ENCODE assay signal across 9 cellular contexts in the genomic region with DNA sequence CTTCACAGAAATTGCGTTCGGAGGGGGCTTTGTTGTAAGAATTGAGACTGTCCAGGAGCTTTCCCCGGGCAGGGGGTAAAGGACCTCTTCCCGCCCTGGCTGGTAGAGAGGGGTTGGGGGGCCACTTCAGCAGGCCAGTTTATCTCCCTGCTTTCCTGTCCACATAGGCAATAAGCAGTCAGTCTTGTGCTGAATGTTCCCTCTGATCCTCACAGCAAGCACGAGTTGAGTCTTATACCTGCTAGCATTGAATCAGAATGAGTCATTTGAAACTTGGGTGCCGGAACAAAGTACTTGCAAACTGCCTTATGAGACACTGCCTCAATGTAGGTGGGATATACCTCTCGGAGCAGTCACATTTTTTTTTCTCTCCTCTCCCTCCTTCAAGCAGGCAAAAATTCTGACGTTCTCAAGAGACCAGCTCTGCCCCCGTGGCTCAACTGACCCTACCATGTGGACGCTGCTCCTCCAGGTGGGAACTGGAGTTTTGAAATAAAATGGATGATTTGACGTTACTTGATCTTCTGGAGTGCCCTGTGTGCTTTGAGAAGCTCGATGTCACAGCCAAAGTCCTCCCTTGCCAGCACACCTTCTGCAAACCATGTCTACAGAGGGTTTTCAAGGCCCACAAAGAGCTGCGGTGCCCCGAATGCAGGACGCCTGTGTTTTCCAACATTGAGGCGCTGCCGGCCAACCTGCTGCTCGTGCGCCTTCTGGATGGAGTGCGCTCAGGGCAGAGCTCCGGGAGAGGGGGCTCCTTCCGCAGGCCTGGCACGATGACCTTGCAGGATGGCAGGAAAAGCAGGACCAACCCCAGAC. TPM values are rescaled to one million over a fixed set of nuclear protein-coding genes. Genes with fewer than 3 reads are reported as not detected.
A peak's percentile ranks its signal among the peaks of the same experiment; 100 is the strongest.
DNase-seq lines count a peak whose midpoint lies in the region; ATAC-seq and TF ChIP-seq lines count a peak whose summit lies in the region.
"Had no signal": no experiment of that assay in that cellular context is flagged by ENCODE, and none has a peak within 500 bp of the region (broad histone marks: within the 10 kb centered on the region; RNA-seq: fewer than 3 reads in every experiment).

No MANE protein-coding gene starts in this region.

- CTCF ChIA-PET in activated CD8-positive, alpha-beta memory T cell treated with anti-CD3 and anti-CD28 coated beads, Interleukin-2, amount 10 ng/mL, durations not matched to agents 7 days and 5 days (lab: Charles Lee): no interaction called here
- CTCF ChIA-PET in Panc1 (lab: Charles Lee): interaction anchor here (0.9 kb wide), 1 partner anchor 111 kb away, joined by 3 read pairs; no protein-coding TSS in a partner anchor

- peaks cover 32% of the 10 kb centered on the region for H3K4me1 Mint-ChIP-seq in activated CD8-positive, alpha-beta memory T cell treated with anti-CD3 and anti-CD28 coated beads, Interleukin-2, amount 10 ng/mL, durations not matched to agents 7 days and 5 days

- no peaks in the 10 kb centered on the region for H3K9me3 Mint-ChIP-seq in activated CD8-positive, alpha-beta memory T cell treated with anti-CD3 and anti-CD28 coated beads, Interleukin-2, amount 10 ng/mL, durations not matched to agents 7 days and 5 days (ENCODE audit: low read depth)

- intact Hi-C loops in Panc1 (cut with micrococcal nuclease; ENCODE audit: unreplicated experiment): loop anchor here (5.0 kb wide), 1 partner anchor 100 kb away; a partner anchor contains a TSS
- intact Hi-C loops in left ventricle myocardium superior (cut with micrococcal nuclease): no loop called here
- intact Hi-C loops in stomach (cut with DNase I; ENCODE audit: low total_unique reads): no loop called here

- peak; percentile 77 for ATAC-seq in activated CD8-positive, alpha-beta memory T cell treated with anti-CD3 and anti-CD28 coated beads, Interleukin-2, amount 10 ng/mL, durations not matched to agents 7 days and 5 days
- peak; percentile 47 for ATAC-seq in Panc1
- peak; percentile 46 for ATAC-seq in left ventricle myocardium superior
- no peak for ATAC-seq in GM21529 (IDR thresholded peaks at IDR 0.05; ENCODE audit: unreplicated experiment)

- POLR2A ChIA-PET in Panc1 (lab: Charles Lee): interaction anchor here (0.6 to 0.8 kb wide), 3 partner anchors 8 to 40 kb away, joined by 3 to 4 read pairs (median 3); no protein-coding TSS in a partner anchor

- peaks cover 73% of the 10 kb centered on the region for H3K27me3 Mint-ChIP-seq in activated CD8-positive, alpha-beta memory T cell treated with anti-CD3 and anti-CD28 coated beads, Interleukin-2, amount 10 ng/mL, durations not matched to agents 7 days and 5 days

- peak; percentile 53 for DNase-seq in activated CD8-positive, alpha-beta memory T cell treated with anti-CD3 and anti-CD28 coated beads, Interleukin-2, amount 10 ng/mL, durations not matched to agents 7 days and 5 days
- DNase-seq in activated CD8-positive, alpha-beta memory T cell treated with anti-CD3 and anti-CD28 coated beads, Interleukin-2, amount 50 U/mL, for 4 hours: no peak
- no peak for DNase-seq in Panc1 (ENCODE audit: low read depth, low spot score)
- DNase-seq in left ventricle myocardium superior: no peak
- peak; percentile 38 for DNase-seq in stomach
- DNase-seq in DMS 273 (lab: John Stamatoyannopoulos, UW; ENCODE audit: unreplicated experiment): no peak
- DNase-seq in activated CD4-positive, alpha-beta T cell treated with anti-CD3 and anti-CD28 coated beads for 4 hours: no peak

- H3K9me3 ChIP-seq in Panc1 (ENCODE audit: control insufficient read depth, insufficient read depth, low read depth, low read length) (no peaks in the 10 kb centered on the region), stomach (no peaks in the 10 kb centered on the region)

- H3K27ac ChIP-seq in Panc1 (ENCODE audit: low read length) (peak overlapping the region; percentile 100), stomach (peak overlapping the region; percentile 83 to 89 (median 85))
- H3K27ac ChIP-seq: KMS-11 had no signal

- H3K4me3 Mint-ChIP-seq in activated CD8-positive, alpha-beta memory T cell treated with anti-CD3 and anti-CD28 coated beads, Interleukin-2, amount 10 ng/mL, durations not matched to agents 7 days and 5 days: no peak overlapping the region

- H3K27me3 ChIP-seq in Panc1 (ENCODE audit: control insufficient read depth, insufficient read depth, low read length) (no peaks in the 10 kb centered on the region), stomach (peaks cover 0 to 11% (median 0%) of the 10 kb centered on the region in 3 donors)

- H3K27ac Mint-ChIP-seq in activated CD8-positive, alpha-beta memory T cell treated with anti-CD3 and anti-CD28 coated beads, Interleukin-2, amount 10 ng/mL, durations not matched to agents 7 days and 5 days: no peak overlapping the region

- BruUV-seq in Panc1 (replicated peaks; lab: Mats Ljungman, UMichigan): TSS peak; percentile 69

- TF ChIP-seq POLR2A in stomach (IDR thresholded peaks at IDR 0.05): peak in 1 of 4 donors; percentile 30

- TF ChIP-seq CTCF in Panc1 (IDR thresholded peaks at IDR 0.05) (no peak), stomach (IDR thresholded peaks at IDR 0.05) (no peak)

- no peaks in the 10 kb centered on the region for H3K36me3 Mint-ChIP-seq in activated CD8-positive, alpha-beta memory T cell treated with anti-CD3 and anti-CD28 coated beads, Interleukin-2, amount 10 ng/mL, durations not matched to agents 7 days and 5 days

- in situ Hi-C loops in Panc1 (cut with HindIII; ENCODE audit: low pct_unique_long_range_greater_than_20kb, low sequenced_read_pairs): loop anchor here (5.0 kb wide), 1 partner anchor 85 kb away; no protein-coding TSS in a partner anchor

- TF ChIP-seq EP300 in stomach (IDR thresholded peaks at IDR 0.05): no peak

- H3K36me3 ChIP-seq in Panc1 (ENCODE audit: control insufficient read depth, insufficient read depth, low read length): no peaks in the 10 kb centered on the region
- no peaks in the 10 kb centered on the region for H3K36me3 ChIP-seq in stomach

- H3K4me1 ChIP-seq in Panc1 (ENCODE audit: control insufficient read depth, insufficient read depth, low read length) (peaks cover 70% of the 10 kb centered on the region), stomach (peaks cover 13 to 55% (median 37%) of the 10 kb centered on the region in 4 donors)

- 26 to 44% (median 36%) methylated on average over 19 to 23 of the region's 23 CpGs for WGBS in stomach, 5 donors

- peak overlapping the region; percentile 46 to 76 for H3K4me3 ChIP-seq in Panc1 (ENCODE audit: low read depth in 2 of 2, low read length in 2 of 2)
- H3K4me3 ChIP-seq in stomach: peak overlapping the region; percentile 38 to 57 (median 52)

RNA-seq across cellular contexts. Expression of a gene that starts 1.3 kb away (rescaled TPM):
- total RNA-seq in activated CD8-positive, alpha-beta memory T cell treated with anti-CD3 and anti-CD28 coated beads, Interleukin-2, amount 10 ng/mL, durations not matched to agents 7 days and 5 days: under 1 TPM in 1 of 2 experiments, not detected in 1; 0.12 TPM
- total RNA-seq in Panc1 (2021; ENCODE audit: unreplicated experiment) (23.1 TPM), left ventricle myocardium superior (350 TPM), stomach (10 to 100 TPM; 35.6 to 62.0 (median 46.9) TPM)
- polyA plus RNA-seq in Panc1 (2012; ENCODE audit: insufficient read length): 11.3 TPM
- polyA plus RNA-seq in stomach: 10 to 100 TPM; 20.8 to 23.2 (median 23.1) TPM

Comparison
In these comparisons a context has a peak if more than half of its experiments do, and no peak if none do; other contexts are left out.
1. DNase-seq: peak in activated CD8-positive, alpha-beta memory T cell treated with anti-CD3 and anti-CD28 coated beads, Interleukin-2, amount 10 ng/mL, durations not matched to agents 7 days and 5 days (single experiment) and stomach (single experiment); none in activated CD8-positive, alpha-beta memory T cell treated with anti-CD3 and anti-CD28 coated beads, Interleukin-2, amount 50 U/mL, for 4 hours (single experiment), Panc1 (single experiment), left ventricle myocardium superior (single experiment), DMS 273 (single experiment) and activated CD4-positive, alpha-beta T cell treated with anti-CD3 and anti-CD28 coated beads for 4 hours (0 of 2).
2. RNA of a gene that starts 1.3 kb away (total RNA-seq): 350 TPM in left ventricle myocardium superior (single experiment), 35.6 to 62.0 TPM in stomach and 23.1 TPM in Panc1 (single experiment); 0.12 TPM in activated CD8-positive, alpha-beta memory T cell treated with anti-CD3 and anti-CD28 coated beads, Interleukin-2, amount 10 ng/mL, durations not matched to agents 7 days and 5 days; every median in the first group is over 10 times any median in the second.